Comparison of ENCODE assay signal across 31 cellular contexts in genomic region chr11:108880510-108880909, GRCh38.
"Had no signal": no experiment of that assay in that cellular context is flagged by ENCODE, and none has a peak within 500 bp of the region (broad histone marks: within the 10 kb centered on the region; RNA-seq: fewer than 3 reads in every experiment).

No MANE protein-coding gene starts in this region.

- H3K9me3 ChIP-seq: breast epithelium, colonic mucosa, heart right ventricle, lower lobe of right lung, stomach, suprapubic skin, tibial nerve had no signal

- H3K4me1 ChIP-seq: breast epithelium, colonic mucosa, foreskin keratinocyte, heart right ventricle, lower lobe of right lung, stomach, suprapubic skin, tibial nerve had no signal

- H3K27ac Mint-ChIP-seq: activated CD8-positive, alpha-beta T cell treated with anti-CD3 and anti-CD28 coated beads for 36 hours; activated naive CD4-positive, alpha-beta T cell treated with anti-CD3 and anti-CD28 coated beads, Interleukin-2, amount 50 U/mL, for 24 hours; activated naive CD8-positive, alpha-beta T cell treated with anti-CD3 and anti-CD28 coated beads, Interleukin-2, amount 50 U/mL, for 24 hours; activated T-helper 17 cell treated with anti-CD3 and anti-CD28 coated beads, Interleukin-2, amount 50 U/mL, for 72 hours; naive thymus-derived CD8-positive, alpha-beta T cell; stimulated activated naive B cell treated with anti-CD40 and anti-IgM and Interleukin-4, amounts not matched to agents 10 μg/mL and 1 μg/mL and 100 μg/mL, for 72 hours; T-helper 17 cell; WTC11 had no signal

- ATAC-seq: activated CD8-positive, alpha-beta T cell treated with anti-CD3 and anti-CD28 coated beads for 36 hours; activated T-cell treated with anti-CD3 and anti-CD28 coated beads, Interleukin-2, amount 50 U/mL, for 4 hours; activated T-helper 17 cell treated with anti-CD3 and anti-CD28 coated beads, Interleukin-2, amount 50 U/mL, for 72 hours; foreskin keratinocyte; heart right ventricle; left lobe of liver; lower lobe of right lung; naive thymus-derived CD8-positive, alpha-beta T cell; right cardiac atrium; stimulated activated naive B cell treated with anti-CD40 and anti-IgM and Interleukin-4, amounts not matched to agents 10 μg/mL and 1 μg/mL and 100 μg/mL, for 72 hours; T-helper 17 cell; WTC11 had no signal

- H3K9me3 Mint-ChIP-seq: activated CD8-positive, alpha-beta T cell treated with anti-CD3 and anti-CD28 coated beads for 36 hours; activated naive CD4-positive, alpha-beta T cell treated with anti-CD3 and anti-CD28 coated beads, Interleukin-2, amount 50 U/mL, for 24 hours; activated naive CD8-positive, alpha-beta T cell treated with anti-CD3 and anti-CD28 coated beads, Interleukin-2, amount 50 U/mL, for 24 hours; activated T-cell treated with anti-CD3 and anti-CD28 coated beads, Interleukin-2, amount 50 U/mL, for 4 hours; activated T-helper 17 cell treated with anti-CD3 and anti-CD28 coated beads, Interleukin-2, amount 50 U/mL, for 72 hours; naive thymus-derived CD8-positive, alpha-beta T cell; neural crest cell; stimulated activated naive B cell treated with anti-CD40 and anti-IgM and Interleukin-4, amounts not matched to agents 10 μg/mL and 1 μg/mL and 100 μg/mL, for 72 hours; WTC11 had no signal

- H3K4me1 Mint-ChIP-seq: activated T-helper 17 cell treated with anti-CD3 and anti-CD28 coated beads, Interleukin-2, amount 50 U/mL, for 72 hours; neural crest cell had no signal

- H3K4me3 Mint-ChIP-seq: activated CD8-positive, alpha-beta T cell treated with anti-CD3 and anti-CD28 coated beads for 36 hours; activated naive CD4-positive, alpha-beta T cell treated with anti-CD3 and anti-CD28 coated beads, Interleukin-2, amount 50 U/mL, for 24 hours; activated naive CD8-positive, alpha-beta T cell treated with anti-CD3 and anti-CD28 coated beads, Interleukin-2, amount 50 U/mL, for 24 hours; activated T-cell treated with anti-CD3 and anti-CD28 coated beads, Interleukin-2, amount 50 U/mL, for 4 hours; activated T-helper 17 cell treated with anti-CD3 and anti-CD28 coated beads, Interleukin-2, amount 50 U/mL, for 72 hours; naive thymus-derived CD8-positive, alpha-beta T cell; neural crest cell; stimulated activated naive B cell treated with anti-CD40 and anti-IgM and Interleukin-4, amounts not matched to agents 10 μg/mL and 1 μg/mL and 100 μg/mL, for 72 hours; T-helper 17 cell; WTC11 had no signal

- DNase-seq: activated CD4-positive, alpha-beta T cell treated with anti-CD3 and anti-CD28 coated beads for 1 hour; activated CD4-positive, alpha-beta T cell treated with anti-CD3 and anti-CD28 coated beads, Interleukin-2, amount 50 U/mL, for 1 hour; activated CD8-positive, alpha-beta T cell treated with anti-CD3 and anti-CD28 coated beads for 36 hours; activated naive CD8-positive, alpha-beta T cell treated with anti-CD3 and anti-CD28 coated beads, Interleukin-2, amount 50 U/mL, for 24 hours; activated T-cell treated with anti-CD3 and anti-CD28 coated beads, Interleukin-2, amount 50 U/mL, for 4 hours; colonic mucosa; dorsolateral prefrontal cortex; effector memory CD4-positive, alpha-beta T cell; erythroblast; foreskin keratinocyte; heart right ventricle; kidney glomerular epithelial cell; lower lobe of right lung; mesenchymal stem cell; naive thymus-derived CD8-positive, alpha-beta T cell; occipital lobe; right cardiac atrium; stimulated activated CD4-positive, alpha-beta T cell treated with anti-CD3 and anti-CD28 coated beads, Interleukin-15, amount 100 ng/mL, for 24 hours; stimulated activated CD4-positive, alpha-beta T cell treated with anti-CD3 and anti-CD28 coated beads, Interleukin-2, amount 100 ng/mL, for 24 hours; stimulated activated naive B cell treated with anti-CD40 and anti-IgM and Interleukin-4, amounts not matched to agents 10 μg/mL and 1 μg/mL and 100 μg/mL, for 72 hours; stomach; T-helper 17 cell; T1000 had no signal

- H3K4me3 ChIP-seq: breast epithelium, colonic mucosa, dorsolateral prefrontal cortex, heart right ventricle, lower lobe of right lung, stomach, suprapubic skin, tibial nerve had no signal

- H3K27ac ChIP-seq: breast epithelium, colonic mucosa, dorsolateral prefrontal cortex, foreskin keratinocyte, heart right ventricle, lower lobe of right lung, stomach, suprapubic skin, tibial nerve had no signal

- H3K36me3 Mint-ChIP-seq: naive thymus-derived CD8-positive, alpha-beta T cell; WTC11 had no signal

- H3K27me3 ChIP-seq: breast epithelium, colonic mucosa, dorsolateral prefrontal cortex, foreskin keratinocyte, heart right ventricle, stomach, suprapubic skin, tibial nerve had no signal

- H3K27me3 Mint-ChIP-seq: activated CD8-positive, alpha-beta T cell treated with anti-CD3 and anti-CD28 coated beads for 36 hours; activated naive CD4-positive, alpha-beta T cell treated with anti-CD3 and anti-CD28 coated beads, Interleukin-2, amount 50 U/mL, for 24 hours; activated naive CD8-positive, alpha-beta T cell treated with anti-CD3 and anti-CD28 coated beads, Interleukin-2, amount 50 U/mL, for 24 hours; activated T-helper 17 cell treated with anti-CD3 and anti-CD28 coated beads, Interleukin-2, amount 50 U/mL, for 72 hours; naive thymus-derived CD8-positive, alpha-beta T cell; stimulated activated naive B cell treated with anti-CD40 and anti-IgM and Interleukin-4, amounts not matched to agents 10 μg/mL and 1 μg/mL and 100 μg/mL, for 72 hours; T-helper 17 cell had no signal

- H3K36me3 ChIP-seq: breast epithelium, colonic mucosa, heart right ventricle, lower lobe of right lung, stomach, suprapubic skin, tibial nerve had no signal
